Comparison of ENCODE assay signal across 1 cellular context in genomic region chr4:1323635-1324442, GRCh38.
A peak's percentile ranks its signal among the peaks of the same experiment; 100 is the strongest.
TF ChIP-seq lines count a peak whose summit lies in the region.

No MANE protein-coding gene starts in this region.

TF ChIP-seq in HCT116, 20 proteins besides CTCF, POLR2A, EP300 and RAD21 (continued from another document):
- TF ChIP-seq POLR2AphosphoS5 (IDR thresholded peaks at IDR 0.05; ENCODE audit: low read depth, low read length): peak; percentile 8; the same call in 1 of the 2 replicates
- TF ChIP-seq TCF7L2 (IDR thresholded peaks at IDR 0.05; ENCODE audit: borderline replicate concordance, extremely low read depth, insufficient read depth, insufficient read length): no peak
- peak; percentile 93 for TF ChIP-seq SIN3A (IDR thresholded peaks at IDR 0.05; ENCODE audit: low read depth)
- no peak for TF ChIP-seq EZH2phosphoT487 (IDR thresholded peaks at IDR 0.05; ENCODE audit: borderline replicate concordance)
- TF ChIP-seq, protein P1, sequence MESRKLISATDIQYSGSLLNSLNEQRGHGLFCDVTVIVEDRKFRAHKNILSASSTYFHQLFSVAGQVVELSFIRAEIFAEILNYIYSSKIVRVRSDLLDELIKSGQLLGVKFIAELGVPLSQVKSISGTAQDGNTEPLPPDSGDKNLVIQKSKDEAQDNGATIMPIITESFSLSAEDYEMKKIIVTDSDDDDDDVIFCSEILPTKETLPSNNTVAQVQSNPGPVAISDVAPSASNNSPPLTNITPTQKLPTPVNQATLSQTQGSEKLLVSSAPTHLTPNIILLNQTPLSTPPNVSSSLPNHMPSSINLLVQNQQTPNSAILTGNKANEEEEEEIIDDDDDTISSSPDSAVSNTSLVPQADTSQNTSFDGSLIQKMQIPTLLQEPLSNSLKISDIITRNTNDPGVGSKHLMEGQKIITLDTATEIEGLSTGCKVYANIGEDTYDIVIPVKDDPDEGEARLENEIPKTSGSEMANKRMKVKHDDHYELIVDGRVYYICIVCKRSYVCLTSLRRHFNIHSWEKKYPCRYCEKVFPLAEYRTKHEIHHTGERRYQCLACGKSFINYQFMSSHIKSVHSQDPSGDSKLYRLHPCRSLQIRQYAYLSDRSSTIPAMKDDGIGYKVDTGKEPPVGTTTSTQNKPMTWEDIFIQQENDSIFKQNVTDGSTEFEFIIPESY (IDR thresholded peaks at IDR 0.05; ENCODE audit: extremely low read depth, insufficient replicate concordance, low read length): no peak
TF ChIP-seq in HCT116: peak in this region for 5.
